Comparison of ENCODE assay signal across 11 cellular contexts in the genomic region with DNA sequence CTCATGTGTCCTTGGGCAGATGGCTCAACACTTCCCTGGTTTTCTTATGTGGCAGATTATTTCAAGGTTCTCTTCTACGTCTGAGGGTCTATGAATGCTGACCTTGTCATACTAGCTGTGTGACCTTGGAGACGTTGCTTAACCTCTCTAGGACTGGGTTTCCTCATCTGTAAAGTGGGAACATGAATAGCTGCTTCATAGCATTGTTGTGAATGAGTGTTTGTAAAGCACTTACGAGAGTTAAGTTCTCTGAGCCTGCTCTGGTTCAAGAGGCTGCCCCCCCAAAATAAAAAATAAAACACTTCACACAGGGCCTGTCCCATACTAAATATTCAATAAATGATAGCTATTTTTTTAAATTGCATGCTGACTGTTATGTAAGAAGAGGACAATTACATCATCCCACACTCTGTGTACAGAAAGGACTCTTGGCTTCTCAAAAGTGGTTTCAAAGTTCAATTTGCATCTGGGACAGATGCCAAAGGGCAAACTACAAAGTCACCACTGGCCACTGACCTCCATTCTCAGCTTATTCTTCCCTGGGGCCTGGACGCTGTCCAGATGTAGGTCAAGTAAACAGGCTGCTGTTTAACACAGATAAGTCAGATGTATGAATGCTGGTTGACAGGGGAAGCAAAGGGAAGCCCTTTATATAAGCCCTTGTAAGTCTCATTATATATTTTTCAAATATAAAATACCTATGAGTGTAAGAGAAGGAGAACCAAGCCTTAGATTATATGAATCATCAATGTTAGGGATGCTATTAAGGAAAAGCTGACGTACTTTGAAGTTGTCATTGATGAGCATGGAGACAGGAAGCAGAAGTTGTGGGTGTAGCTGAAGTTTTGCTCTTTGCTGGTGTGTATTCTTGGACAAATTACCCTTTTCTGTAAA. TPM values are rescaled to one million over a fixed set of nuclear protein-coding genes. Genes with fewer than 3 reads are reported as not detected.
DNase-seq lines count a peak whose midpoint lies in the region; ATAC-seq, FAIRE-seq and TF ChIP-seq lines count a peak whose summit lies in the region.
"Had no signal": no experiment of that assay in that cellular context is flagged by ENCODE, and none has a peak within 500 bp of the region (broad histone marks: within the 10 kb centered on the region; RNA-seq: fewer than 3 reads in every experiment).

No MANE protein-coding gene starts in this region.

- no peaks in the 10 kb centered on the region for H3K79me2 ChIP-seq in K562 (ENCODE audit: control insufficient read depth, insufficient read depth, low read length)

- intact Hi-C loops in K562 (cut with micrococcal nuclease), result no loop called here

- TF ChIP-seq POLR2A in K562 (conservative IDR thresholded peaks at IDR 0.05), result no peak

- no peak overlapping the region for H3K4me3 Mint-ChIP-seq in T-helper 17 cell
- H3K4me3 Mint-ChIP-seq: nephron had no signal

- H3K9me1 ChIP-seq in K562 (ENCODE audit: control insufficient read depth, insufficient read depth, low read length), result no peaks in the 10 kb centered on the region

- H2AFZ ChIP-seq in K562 (ENCODE audit: low read depth, low read length), result peak overlapping the region; percentile 78

- FAIRE-seq in K562 (lab: Jason Lieb, UNC), result peak; percentile 99

- no peak for TF ChIP-seq RAD21 in K562 (CRISPR knock-in tag; conservative IDR thresholded peaks at IDR 0.05 in 1 of 2, IDR thresholded peaks at IDR 0.05 in 1 of 2)

- H3K9ac ChIP-seq in K562 (ENCODE audit: insufficient read depth in 1 of 2, low read depth in 2 of 2, low read length in 2 of 2), result peak overlapping the region in 1 of 2 experiments; percentile 50; a peak in 2 of 4 replicates

- in situ Hi-C loops in K562 (cut with MboI), result no loop called here

- H3K27me3 Mint-ChIP-seq in T-helper 17 cell, result peaks cover 69% of the 10 kb centered on the region

- ATAC-seq in K562 (peak; percentile 88), T-helper 17 cell (no peak)

- H3K27me3 ChIP-seq in MG63 (no peaks in the 10 kb centered on the region), K562 (ENCODE audit: control insufficient read depth in 2 of 2, insufficient read depth in 2 of 2, low read length in 2 of 2) (no peaks in the 10 kb centered on the region)

- TF ChIP-seq CTCF in K562 (IDR thresholded peaks at IDR 0.05 in 2 of 3, conservative IDR thresholded peaks at IDR 0.05 in 1 of 3; ENCODE audit: insufficient read depth in 2 of 3, low read depth in 1 of 3, low read length in 3 of 3) (no peak), GM10266 (IDR thresholded peaks at IDR 0.05; ENCODE audit: control insufficient read depth, insufficient read depth, low read depth, missing control alignments) (no peak)

- H3K36me3 ChIP-seq in MG63, result no peaks in the 10 kb centered on the region
- no peaks in the 10 kb centered on the region for H3K36me3 ChIP-seq in K562 (ENCODE audit: control insufficient read depth, insufficient read depth, low read length)

- no peak overlapping the region for H3K27ac Mint-ChIP-seq in T-helper 17 cell

- CTCF ChIA-PET in K562 (lab: Yijun Ruan, JAX; ENCODE audit: low intra/inter-chr PET ratio), result interaction anchor here (0.5 kb wide), 1 partner anchor 508 kb away, joined by 3 read pairs; no protein-coding TSS in a partner anchor

- 3% methylated on average over 5 of the region's 5 CpGs for WGBS in K562 (ENCODE audit: insufficient coverage, low coverage, missing lambda C conversion rate)

- H3K4me1 ChIP-seq in K562 (replicated peaks in 1 of 2; ENCODE audit: control insufficient read depth in 2 of 2, insufficient read depth in 2 of 2, low read length in 2 of 2), result peaks cover 0 to 25% of the 10 kb centered on the region in 2 experiments; a peak in 3 of 5 replicates

- peak overlapping the region; percentile 64 for H3K4me2 ChIP-seq in K562 (ENCODE audit: insufficient read depth, low read length)

- DNase-seq in MG63 (peak; percentile 86), K562 (ENCODE audit: extremely low read depth in 1 of 4, low spot score in 3 of 4) (peak; percentile 72 to 96 (median 76)), kidney tubule cell (ENCODE audit: low spot score) (peak; percentile 58), superior temporal gyrus (ENCODE audit: extremely low spot score) (peak; percentile 16), T-helper 17 cell (no peak), amniotic stem cell (lab: John Stamatoyannopoulos, UW) (no peak), GM10266 (ENCODE audit: extremely low spot score) (no peak), cortex of kidney (lab: John Stamatoyannopoulos, UW) (no peak)
- DNase-seq: central memory CD4-positive, alpha-beta T cell; T1000 had no signal

- peaks cover 3% of the 10 kb centered on the region for H3K4me1 Mint-ChIP-seq in T-helper 17 cell

- H3K4me3 ChIP-seq in MG63, result no peak overlapping the region
- H3K4me3 ChIP-seq in K562, result no peak overlapping the region

- POLR2A ChIA-PET in K562 (lab: Yijun Ruan, JAX), result interaction anchor here (0.7 to 1.8 kb wide), 13 partner anchors 8 to 326 kb away, joined by 3 to 12 read pairs (median 4); a partner anchor contains a TSS

- H3K36me3 Mint-ChIP-seq in T-helper 17 cell (ENCODE audit: low read depth), result peaks cover 2% of the 10 kb centered on the region

- no TSS peak for BruUV-seq in K562 (replicated peaks; lab: Mats Ljungman, UMichigan)

- H3K27ac ChIP-seq in K562 (ENCODE audit: extremely low read depth, low read depth, low read length), result peak overlapping the region; percentile 86

- no peaks in the 10 kb centered on the region for H3K9me3 ChIP-seq in MG63
- no peaks in the 10 kb centered on the region for H3K9me3 ChIP-seq in K562 (replicated peaks; ENCODE audit: control insufficient read depth, insufficient read depth, low read depth, low read length)
- H3K9me3 ChIP-seq in T-helper 17 cell (ENCODE audit: control insufficient read depth, low read length, poor library complexity, severe bottlenecking), result no peaks in the 10 kb centered on the region

- TF ChIP-seq EP300 in K562 (IDR thresholded peaks at IDR 0.05; ENCODE audit: low read length), result peak; percentile 90

- H4K20me1 ChIP-seq in K562 (replicated peaks; ENCODE audit: control insufficient read depth, insufficient read depth, low read length), result no peaks in the 10 kb centered on the region

RNA-seq across cellular contexts. Expression of a gene that starts 15.4 kb away (rescaled TPM):
- total RNA-seq in MG63 (2014; rRNA removed; shearing (Covaris generic); ENCODE audit: low replicate concordance), result 41.8 and 125 TPM in 2 replicates
- total RNA-seq in K562 (2011; cell fraction: chromatin; rRNA removed; ENCODE audit: low replicate concordance), result 67.3 and 150 TPM in 2 replicates
- total RNA-seq in K562 (2011; cell fraction: nucleolus; rRNA removed), result 50.3 and 51.5 TPM in 2 replicates
- total RNA-seq in K562 (2011; cell fraction: nucleoplasm; rRNA removed), result 71.7 and 72.9 TPM in 2 replicates
- total RNA-seq in K562 (2014; rRNA removed) (17.3 and 19.0 TPM in 2 replicates), K562 (2014; rRNA removed; fragmentation: Illumina TruSeq; extraction: Trizol) (21.1 and 25.3 TPM in 2 replicates), K562 (2015; rRNA removed; fragmentation: Illumina TruSeq; extraction: Trizol) (22.7 and 23.7 TPM in 2 replicates), K562 (2021) (23.5 and 26.6 TPM in 2 replicates), T-helper 17 cell (100 to 1,000 TPM; 259 to 267 TPM)
- polyA plus RNA-seq in K562 (2011; rRNA removed) (29.1 and 30.5 TPM in 2 replicates), K562 (2014; fragmentation: Illumina TruSeq; extraction: Trizol) (26.9 and 28.6 TPM in 2 replicates), K562 (2014; fragmentation: Nextera tagmentation; extraction: Ambion mirVana) (1 to 10 TPM in 1 of 2 experiments, under 1 TPM in 1; 0.86 to 2.0 TPM), K562 (2014; rRNA removed) (29.2 and 38.7 TPM in 2 replicates)
- polyA plus RNA-seq in K562 (2011; cell fraction: cytosol; rRNA removed), result 29.5 and 36.3 TPM in 2 replicates
- 70.1 and 75.1 TPM in 2 replicates for polyA plus RNA-seq in K562 (2011; cell fraction: nucleus; rRNA removed)
- 19.6 and 20.6 TPM in 2 replicates for polyA plus RNA-seq in K562 (2012)
- 29.0 and 31.7 TPM in 2 replicates for polyA minus RNA-seq in K562 (2011; rRNA and poly(A)+ RNA removed)
- polyA minus RNA-seq in K562 (2011; cell fraction: cytosol; rRNA and poly(A)+ RNA removed), result 10.7 and 14.2 TPM in 2 replicates
- polyA minus RNA-seq in K562 (2011; cell fraction: nucleus; rRNA and poly(A)+ RNA removed), result 28.3 and 50.1 TPM in 2 replicates

RNA-seq across cellular contexts. Expression of a gene that starts 22.7 kb away (rescaled TPM):
- not detected in 2 replicates for total RNA-seq in MG63 (2014; rRNA removed; shearing (Covaris generic); ENCODE audit: low replicate concordance)
- not detected in 2 replicates for total RNA-seq in K562 (2011; cell fraction: chromatin; rRNA removed; ENCODE audit: low replicate concordance)
- not detected in 2 replicates for total RNA-seq in K562 (2011; cell fraction: nucleolus; rRNA removed)
- not detected in 2 replicates for total RNA-seq in K562 (2011; cell fraction: nucleoplasm; rRNA removed)
- total RNA-seq in K562 (2014; rRNA removed) (0.08 TPM in 1 of 2 replicates, not detected in the other), K562 (2014; rRNA removed; fragmentation: Illumina TruSeq; extraction: Trizol) (0.06 TPM in 1 of 2 replicates, not detected in the other), K562 (2015; rRNA removed; fragmentation: Illumina TruSeq; extraction: Trizol) (not detected in 2 replicates), K562 (2021) (not detected in 2 replicates), T-helper 17 cell (under 1 TPM; 0.52 to 0.62 TPM)
- polyA plus RNA-seq in K562 (2011; rRNA removed) (not detected in 2 replicates), K562 (2014; fragmentation: Illumina TruSeq; extraction: Trizol) (not detected in 2 replicates), K562 (2014; fragmentation: Nextera tagmentation; extraction: Ambion mirVana) (not detected), K562 (2014; rRNA removed) (not detected in 2 replicates)
- polyA plus RNA-seq in K562 (2011; cell fraction: cytosol; rRNA removed), result not detected in 2 replicates
- polyA plus RNA-seq in K562 (2011; cell fraction: nucleus; rRNA removed), result not detected in 2 replicates
- polyA plus RNA-seq in K562 (2012), result 0.03 and 0.04 TPM in 2 replicates
- polyA minus RNA-seq in K562 (2011; rRNA and poly(A)+ RNA removed), result not detected in 2 replicates
- polyA minus RNA-seq in K562 (2011; cell fraction: cytosol; rRNA and poly(A)+ RNA removed), result not detected in 2 replicates
- polyA minus RNA-seq in K562 (2011; cell fraction: nucleus; rRNA and poly(A)+ RNA removed), result not detected in 2 replicates

RNA-seq across cellular contexts. Expression of a gene that starts 37.3 kb away (rescaled TPM):
- 5,040 and 8,050 TPM in 2 replicates for total RNA-seq in MG63 (2014; rRNA removed; shearing (Covaris generic); ENCODE audit: low replicate concordance)
- total RNA-seq in K562 (2011; cell fraction: chromatin; rRNA removed; ENCODE audit: low replicate concordance), result 244 and 334 TPM in 2 replicates
- 298 and 337 TPM in 2 replicates for total RNA-seq in K562 (2011; cell fraction: nucleolus; rRNA removed)
- total RNA-seq in K562 (2011; cell fraction: nucleoplasm; rRNA removed), result 567 and 1,126 TPM in 2 replicates
- 1,785 and 2,781 TPM in 2 replicates for total RNA-seq in K562 (2014; rRNA removed)
- total RNA-seq in K562 (2014; rRNA removed; fragmentation: Illumina TruSeq; extraction: Trizol), result 3,633 and 3,959 TPM in 2 replicates
- total RNA-seq in K562 (2015; rRNA removed; fragmentation: Illumina TruSeq; extraction: Trizol), result 2,809 and 2,904 TPM in 2 replicates
- total RNA-seq in K562 (2021), result 1,474 and 1,702 TPM in 2 replicates
- polyA plus RNA-seq in K562 (2011; rRNA removed), result 3,982 and 4,074 TPM in 2 replicates
- polyA plus RNA-seq in K562 (2011; cell fraction: cytosol; rRNA removed), result 925 and 2,470 TPM in 2 replicates
- polyA plus RNA-seq in K562 (2011; cell fraction: nucleus; rRNA removed), result 415 and 1,025 TPM in 2 replicates
- 3,098 and 3,525 TPM in 2 replicates for polyA plus RNA-seq in K562 (2012)
- 3,435 and 3,978 TPM in 2 replicates for polyA plus RNA-seq in K562 (2014; fragmentation: Illumina TruSeq; extraction: Trizol)
- 1,000 to 10,000 TPM; 1,706 to 1,892 TPM for polyA plus RNA-seq in K562 (2014; fragmentation: Nextera tagmentation; extraction: Ambion mirVana)
- 3,525 and 3,633 TPM in 2 replicates for polyA plus RNA-seq in K562 (2014; rRNA removed)
- polyA minus RNA-seq in K562 (2011; rRNA and poly(A)+ RNA removed), result 2,832 and 3,117 TPM in 2 replicates
- polyA minus RNA-seq in K562 (2011; cell fraction: cytosol; rRNA and poly(A)+ RNA removed), result 387 and 436 TPM in 2 replicates
- 92.8 and 251 TPM in 2 replicates for polyA minus RNA-seq in K562 (2011; cell fraction: nucleus; rRNA and poly(A)+ RNA removed)
- 1,000 to 10,000 TPM; 2,731 to 2,885 TPM for total RNA-seq in T-helper 17 cell

Comparison
In these comparisons a context has a peak if more than half of its experiments do, and no peak if none do; other contexts are left out.
1. DNase-seq: peak in MG63 (single experiment), K562 (4 of 4), kidney tubule cell (single experiment) and superior temporal gyrus (single experiment); none in T-helper 17 cell (0 of 3), amniotic stem cell (single experiment), GM10266 (single experiment) and cortex of kidney (single experiment).